Comparison of ENCODE assay signal across 1 cellular context in the genomic region with DNA sequence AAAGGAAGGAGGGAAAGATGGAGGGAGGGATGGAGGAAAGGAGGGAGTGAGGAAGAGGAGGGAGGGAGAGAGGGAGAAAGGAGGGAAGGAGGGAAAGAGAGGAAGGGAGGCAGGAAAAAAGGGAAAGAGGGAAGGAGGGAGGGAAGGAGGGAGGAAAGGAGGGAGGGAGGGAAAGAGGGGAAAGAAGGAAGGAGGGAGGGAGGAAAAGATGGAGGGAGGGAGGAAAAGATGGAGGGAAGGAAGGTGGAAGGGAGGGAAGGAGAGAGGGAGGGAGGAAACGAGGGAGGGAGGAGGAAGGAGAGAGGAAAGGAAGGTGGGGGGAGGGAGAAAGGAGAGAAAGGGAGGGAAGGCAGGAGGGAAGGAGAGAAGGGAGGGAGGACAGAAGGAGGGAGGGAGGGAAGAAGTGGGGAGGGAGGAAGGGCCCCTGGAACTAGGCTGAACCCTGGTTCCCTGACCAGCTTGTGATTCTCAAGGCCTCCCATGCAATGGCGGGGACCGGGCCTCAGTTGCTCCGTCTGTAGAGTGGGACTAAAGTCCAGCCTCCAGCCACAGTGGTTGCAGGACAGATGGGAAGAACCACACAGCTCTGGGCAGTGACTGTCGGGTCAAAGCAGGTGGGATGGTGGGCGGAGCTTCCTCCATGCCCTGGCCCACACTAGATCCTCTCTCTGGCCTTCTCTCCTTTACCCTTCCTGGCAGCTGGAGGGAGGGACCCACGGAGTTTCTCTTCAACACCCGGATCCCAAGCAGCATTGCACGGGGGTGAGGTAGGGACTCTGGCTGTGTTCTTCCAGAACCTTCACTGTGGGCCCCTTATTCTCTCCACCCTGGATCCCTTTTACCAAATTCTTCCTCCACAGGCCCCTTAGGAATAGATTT.
TF ChIP-seq lines count a peak whose summit lies in the region.

No MANE protein-coding gene starts in this region.

TF ChIP-seq in IMR-90, 13 proteins besides CTCF, POLR2A, EP300 and RAD21:
- TF ChIP-seq SMC3 (IDR thresholded peaks at IDR 0.05; ENCODE audit: low read depth, low read length) = no peak
- no peak for TF ChIP-seq BHLHE40 (IDR thresholded peaks at IDR 0.05; ENCODE audit: low read depth, low read length)
- TF ChIP-seq RFX5 (IDR thresholded peaks at IDR 0.05; ENCODE audit: low read depth, low read length) = no peak
- no peak for TF ChIP-seq CHD1 (IDR thresholded peaks at IDR 0.05; ENCODE audit: low read depth, low read length)
- no peak for TF ChIP-seq MAFK (IDR thresholded peaks at IDR 0.05; ENCODE audit: low read depth, low read length)
- no peak for TF ChIP-seq MAZ (IDR thresholded peaks at IDR 0.05; ENCODE audit: borderline replicate concordance, low read depth, low read length)
- TF ChIP-seq NFE2L2 (IDR thresholded peaks at IDR 0.05; ENCODE audit: low read depth, low read length) = no peak
- no peak for TF ChIP-seq FOS (IDR thresholded peaks at IDR 0.05; ENCODE audit: low read depth, low read length)
- no peak for TF ChIP-seq RCOR1 (IDR thresholded peaks at IDR 0.05; ENCODE audit: insufficient replicate concordance, low read length)
- TF ChIP-seq, protein P1, sequence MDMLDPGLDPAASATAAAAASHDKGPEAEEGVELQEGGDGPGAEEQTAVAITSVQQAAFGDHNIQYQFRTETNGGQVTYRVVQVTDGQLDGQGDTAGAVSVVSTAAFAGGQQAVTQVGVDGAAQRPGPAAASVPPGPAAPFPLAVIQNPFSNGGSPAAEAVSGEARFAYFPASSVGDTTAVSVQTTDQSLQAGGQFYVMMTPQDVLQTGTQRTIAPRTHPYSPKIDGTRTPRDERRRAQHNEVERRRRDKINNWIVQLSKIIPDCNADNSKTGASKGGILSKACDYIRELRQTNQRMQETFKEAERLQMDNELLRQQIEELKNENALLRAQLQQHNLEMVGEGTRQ (IDR thresholded peaks at IDR 0.05; ENCODE audit: low read depth, low read length) = no peak
- TF ChIP-seq CEBPB (IDR thresholded peaks at IDR 0.05; ENCODE audit: low read depth, low read length) = no peak
- TF ChIP-seq, protein P2, sequence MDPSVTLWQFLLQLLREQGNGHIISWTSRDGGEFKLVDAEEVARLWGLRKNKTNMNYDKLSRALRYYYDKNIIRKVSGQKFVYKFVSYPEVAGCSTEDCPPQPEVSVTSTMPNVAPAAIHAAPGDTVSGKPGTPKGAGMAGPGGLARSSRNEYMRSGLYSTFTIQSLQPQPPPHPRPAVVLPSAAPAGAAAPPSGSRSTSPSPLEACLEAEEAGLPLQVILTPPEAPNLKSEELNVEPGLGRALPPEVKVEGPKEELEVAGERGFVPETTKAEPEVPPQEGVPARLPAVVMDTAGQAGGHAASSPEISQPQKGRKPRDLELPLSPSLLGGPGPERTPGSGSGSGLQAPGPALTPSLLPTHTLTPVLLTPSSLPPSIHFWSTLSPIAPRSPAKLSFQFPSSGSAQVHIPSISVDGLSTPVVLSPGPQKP (IDR thresholded peaks at IDR 0.05; ENCODE audit: borderline replicate concordance, low read depth, low read length) = no peak
- TF ChIP-seq MXI1 (IDR thresholded peaks at IDR 0.05; ENCODE audit: borderline replicate concordance, low read depth, low read length) = no peak
